In the genomic region with DNA sequence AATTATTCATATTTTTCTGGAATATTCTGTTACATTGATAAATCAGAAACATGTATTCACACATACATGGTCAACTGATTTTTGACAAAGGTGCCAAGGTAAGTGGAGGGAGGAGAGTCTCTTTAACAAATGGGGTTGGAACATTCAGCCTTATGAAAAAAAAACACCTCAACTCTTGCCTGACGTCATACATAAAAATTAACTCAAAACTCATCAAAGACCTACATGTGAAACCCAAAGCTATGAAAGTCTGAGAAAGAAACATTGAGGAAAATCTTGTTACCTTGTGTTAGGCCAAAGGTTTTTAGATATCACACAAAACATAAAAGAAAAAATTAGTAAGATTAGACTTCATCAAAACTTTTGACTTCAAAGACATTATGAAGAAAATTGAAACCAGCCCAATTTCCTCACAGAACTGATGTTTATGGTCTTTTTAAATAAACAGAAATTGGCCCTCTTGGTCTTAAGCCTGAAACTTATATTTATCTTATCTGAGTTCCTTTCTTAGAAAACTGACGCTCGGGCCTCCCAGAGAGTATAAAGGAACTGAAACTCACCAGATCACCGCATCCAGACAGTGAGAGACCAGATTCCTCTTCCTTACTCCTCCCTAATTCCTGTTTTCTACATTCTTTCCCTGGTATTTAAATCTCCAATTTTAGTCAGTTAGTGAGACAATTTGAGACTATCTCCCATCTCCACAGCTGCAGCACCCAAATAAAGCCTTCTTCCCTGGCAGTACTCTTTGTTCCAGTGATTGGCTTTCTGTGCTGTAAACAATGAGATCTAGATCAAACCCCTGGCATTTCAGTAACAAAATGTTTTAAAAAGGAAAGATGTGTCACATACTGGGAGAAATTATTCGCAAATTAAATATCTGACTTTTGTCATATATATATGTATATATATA, we compare ENCODE assay signal across 34 cellular contexts. TPM values are rescaled to one million over a fixed set of nuclear protein-coding genes. Genes with fewer than 3 reads are reported as not detected.
"Had no signal": no experiment of that assay in that cellular context is flagged by ENCODE, and none has a peak within 500 bp of the region (broad histone marks: within the 10 kb centered on the region; RNA-seq: fewer than 3 reads in every experiment).

No MANE protein-coding gene starts in this region.

- H3K36me3 ChIP-seq: brain microvascular endothelial cell, esophagus squamous epithelium, gastroesophageal sphincter, WERI-Rb-1 had no signal

- FAIRE-seq: astrocyte, bronchial epithelial cell, colon, endometrium, endothelial cell of umbilical vein had no signal

- H3K27ac ChIP-seq: brain microvascular endothelial cell, epithelial cell of prostate, esophagus squamous epithelium, gastroesophageal sphincter, WERI-Rb-1 had no signal

- H3K4me1 ChIP-seq: gastroesophageal sphincter had no signal

- H3K27me3 ChIP-seq: brain microvascular endothelial cell had no signal

- ATAC-seq: activated CD4-positive, CD25-positive, alpha-beta regulatory T cell treated with anti-CD3 and anti-CD28 coated beads, Interleukin-2, amount 50 U/mL, for 24 hours; activated CD8-positive, alpha-beta T cell treated with anti-CD3 and anti-CD28 coated beads for 36 hours; activated T-cell treated with anti-CD3 and anti-CD28 coated beads, Interleukin-2, amount 50 U/mL, for 4 hours; activated T-helper 17 cell treated with anti-CD3 and anti-CD28 coated beads, Interleukin-2, amount 50 U/mL, for 72 hours; effector memory CD8-positive, alpha-beta T cell; gastroesophageal sphincter; T-helper 17 cell had no signal

- H3K4me3 ChIP-seq: esophagus squamous epithelium, gastroesophageal sphincter had no signal

- DNase-seq: activated B cell treated with CpG ODN at 0.5 μM for 24 hours; activated CD4-positive, alpha-beta T cell treated with anti-CD3 and anti-CD28 coated beads for 48 hours; activated CD4-positive, alpha-beta T cell treated with anti-CD3 and anti-CD28 coated beads, Interleukin-2, amount 50 U/mL, for 1 hour; activated CD4-positive, alpha-beta T cell treated with anti-CD3 and anti-CD28 coated beads, Interleukin-2, amount 50 U/mL, for 48 hours; activated CD8-positive, alpha-beta memory T cell treated with anti-CD3 and anti-CD28 coated beads for 24 hours; activated CD8-positive, alpha-beta T cell treated with anti-CD3 and anti-CD28 coated beads for 36 hours; activated effector memory CD4-positive, alpha-beta T cell treated with Interleukin-2 at 50 U/mL for 16 hours; activated gamma-delta T cell treated with Interleukin-2 at 50 U/mL for 16 hours; activated naive CD4-positive, alpha-beta T cell treated with anti-CD3 and anti-CD28 coated beads, Interleukin-2, amount 50 U/mL, for 16 hours; activated naive CD4-positive, alpha-beta T cell treated with Interleukin-2 at 50 U/mL for 16 hours; activated T-cell treated with anti-CD3 and anti-CD28 coated beads, Interleukin-2, amount 50 U/mL, for 4 hours; amniotic stem cell; anterior cingulate cortex; brain microvascular endothelial cell; cortex of kidney; dermis blood vessel endothelial cell; effector CD4-positive, alpha-beta T cell; effector memory CD8-positive, alpha-beta T cell; esophagus squamous epithelium; foreskin melanocyte; head of caudate nucleus; T-helper 17 cell; T1000; WERI-Rb-1 had no signal

RNA-seq across cellular contexts. Expression of gene HYDIN, which starts 4.0 kb away (rescaled TPM):
- total RNA-seq: activated B cell treated with CpG ODN at 0.5 μM for 24 hours; activated CD8-positive, alpha-beta T cell treated with anti-CD3 and anti-CD28 coated beads for 36 hours; activated T-cell treated with anti-CD3 and anti-CD28 coated beads, Interleukin-2, amount 50 U/mL, for 4 hours; chondrocyte; endothelial cell of umbilical vein; T-helper 17 cell had no signal
- polyA plus RNA-seq: endothelial cell of umbilical vein had no signal
